In the genomic region with DNA sequence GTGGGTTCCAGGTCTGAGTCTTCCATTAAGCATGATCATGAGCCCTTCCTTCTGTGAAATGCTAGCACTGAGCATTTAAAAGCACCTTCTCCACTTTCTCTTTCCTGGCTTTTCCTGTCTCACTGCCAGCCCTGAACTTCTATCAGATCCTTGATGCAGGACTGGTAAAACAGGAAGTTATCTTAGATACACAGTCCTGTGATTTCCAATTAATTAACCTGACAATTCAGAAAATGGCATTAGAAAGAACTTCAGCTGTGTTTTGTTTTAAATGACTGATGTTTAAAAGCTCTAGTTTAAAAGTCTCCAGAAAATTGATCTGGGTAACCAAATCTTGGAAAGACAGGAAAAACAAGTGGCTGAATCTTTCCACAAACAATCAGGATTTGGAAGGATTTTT, we compare ENCODE assay signal across 23 cellular contexts.
"Had no signal": no experiment of that assay in that cellular context is flagged by ENCODE, and none has a peak within 500 bp of the region (broad histone marks: within the 10 kb centered on the region; RNA-seq: fewer than 3 reads in every experiment).

No MANE protein-coding gene starts in this region.

- ATAC-seq: left lung; mucosa of descending colon; natural killer cell treated with Interleukin-12 subunit alpha and Interleukin-12 subunit beta and Interleukin-15 and Interleukin-18, amount 100 ng/mL, for 72 hours; right cardiac atrium had no signal

- H3K4me3 ChIP-seq: ascending aorta, coronary artery, dorsolateral prefrontal cortex, left lung, lung, mucosa of descending colon, suprapubic skin, tibial artery had no signal

- H3K4me1 ChIP-seq: ascending aorta, left lung, tibial artery had no signal

- H3K27me3 ChIP-seq: ascending aorta, brain microvascular endothelial cell, dorsolateral prefrontal cortex, suprapubic skin, tibial artery had no signal

- H3K9me3 ChIP-seq: ascending aorta, left lung, mucosa of descending colon, suprapubic skin had no signal

- H3K27ac ChIP-seq: ascending aorta, brain microvascular endothelial cell, coronary artery, dorsolateral prefrontal cortex, left lung, suprapubic skin, tibial artery had no signal

- DNase-seq: activated CD4-positive, alpha-beta T cell treated with anti-CD3 and anti-CD28 coated beads for 4 hours; activated CD4-positive, alpha-beta T cell treated with anti-CD3 and anti-CD28 coated beads, Interleukin-2, amount 50 U/mL, for 48 hours; activated CD4-positive, CD25-positive, alpha-beta regulatory T cell; activated CD8-positive, alpha-beta memory T cell treated with anti-CD3 and anti-CD28 coated beads for 24 hours; activated effector memory CD4-positive, alpha-beta T cell treated with Interleukin-2 at 50 U/mL for 16 hours; activated naive CD4-positive, alpha-beta T cell treated with anti-CD3 and anti-CD28 coated beads for 36 hours; activated naive CD8-positive, alpha-beta T cell treated with anti-CD3 and anti-CD28 coated beads for 36 hours; dorsolateral prefrontal cortex; effector memory CD4-positive, alpha-beta T cell; head of caudate nucleus; left lung; mesendoderm; mucosa of descending colon; right cardiac atrium; stimulated activated CD4-positive, alpha-beta T cell treated with anti-CD3 and anti-CD28 coated beads, Interleukin-15, amount 100 ng/mL, for 24 hours; stimulated activated naive CD4-positive, alpha-beta T cell; tibial artery had no signal

- H3K36me3 ChIP-seq: ascending aorta, brain microvascular endothelial cell, left lung, suprapubic skin, tibial artery had no signal
